In genomic region chr9:130842547-130842946, GRCh38 we compare ENCODE assay signal across 15 cellular contexts. TPM values are rescaled to one million over a fixed set of nuclear protein-coding genes. Genes with fewer than 3 reads are reported as not detected.
A peak's percentile ranks its signal among the peaks of the same experiment; 100 is the strongest.
DNase-seq lines count a peak whose midpoint lies in the region; ATAC-seq and TF ChIP-seq lines count a peak whose summit lies in the region.
"Had no signal": no experiment of that assay in that cellular context is flagged by ENCODE, and none has a peak within 500 bp of the region (broad histone marks: within the 10 kb centered on the region; RNA-seq: fewer than 3 reads in every experiment).

No MANE protein-coding gene starts in this region.

- H3K9me3 Mint-ChIP-seq in mesothelial cell of epicardium, result no peaks in the 10 kb centered on the region

- H3K4me3 ChIP-seq in Loucy (ENCODE audit: low read length, poor library complexity, severe bottlenecking) (no peak overlapping the region), stomach (no peak overlapping the region)

- H3K79me2 ChIP-seq in Loucy (ENCODE audit: insufficient read depth, low read length), result peaks cover 80% of the 10 kb centered on the region

- H3K9me3 ChIP-seq in Loucy (ENCODE audit: insufficient read depth, low read depth, low read length) (no peaks in the 10 kb centered on the region), stomach (no peaks in the 10 kb centered on the region)

- no peak for TF ChIP-seq EP300 in stomach (IDR thresholded peaks at IDR 0.05)

- H3K27ac ChIP-seq in caudate nucleus (ENCODE audit: low read depth, low read length) (peak overlapping the region; percentile 3), stomach (peak overlapping the region in 3 of 5 donors; percentile 53 to 92 (median 91))

- DNase-seq in caudate nucleus (lab: John Stamatoyannopoulos, UW), result peak in 1 of 61 donors; percentile 32
- no peak for DNase-seq in mesothelial cell of epicardium (ENCODE audit: low spot score in 2 of 2, unreplicated experiment in 2 of 2)
- no peak for DNase-seq in stomach
- DNase-seq in activated naive CD4-positive, alpha-beta T cell treated with Interleukin-2 at 50 U/mL for 16 hours, result no peak
- no peak for DNase-seq in SHP77 (lab: John Stamatoyannopoulos, UW)
- DNase-seq in 8988T, result no peak
- DNase-seq: activated gamma-delta T cell treated with Interleukin-2 at 50 U/mL for 16 hours; foreskin fibroblast; NCI-H1105; right cardiac atrium; stimulated activated CD4-positive, alpha-beta T cell treated with anti-CD3 and anti-CD28 coated beads, Interleukin-4, amount 100 ng/mL, for 24 hours had no signal

- H4K20me1 ChIP-seq in Loucy (ENCODE audit: insufficient read depth, low read length, poor library complexity, severe bottlenecking), result peaks cover 16% of the 10 kb centered on the region

- no peak overlapping the region for H3K4me3 Mint-ChIP-seq in mesothelial cell of epicardium

- H3K4me1 ChIP-seq in Loucy (ENCODE audit: insufficient read depth, low read length, poor library complexity, severe bottlenecking) (peaks cover 22% of the 10 kb centered on the region), stomach (peaks cover 42 to 100% (median 89%) of the 10 kb centered on the region in 4 donors)

- no peak for TF ChIP-seq POLR2A in stomach (IDR thresholded peaks at IDR 0.05)

- H3K9me2 ChIP-seq in Loucy (replicated peaks; ENCODE audit: low read depth, low read length), result no peaks in the 10 kb centered on the region

- peaks cover 80% of the 10 kb centered on the region for H3K4me1 Mint-ChIP-seq in mesothelial cell of epicardium

- intact Hi-C loops in stomach (cut with DNase I; ENCODE audit: low total_unique reads), result no loop called here

- peak overlapping the region; percentile 23 for H3K4me2 ChIP-seq in Loucy (ENCODE audit: low read depth, low read length, poor library complexity, severe bottlenecking)

- no peak overlapping the region for H2AFZ ChIP-seq in Loucy (ENCODE audit: low read length)

- no peaks in the 10 kb centered on the region for H3F3A ChIP-seq in Loucy (ENCODE audit: low read depth)

- H3K27ac Mint-ChIP-seq in mesothelial cell of epicardium, result peak overlapping the region; percentile 88

- WGBS in stomach, 5 donors, result 85 to 90% (median 89%) methylated on average over 4 of the region's 4 CpGs

- H3K27me3 ChIP-seq in Loucy (ENCODE audit: insufficient read depth, low read length, poor library complexity, severe bottlenecking) (no peaks in the 10 kb centered on the region), stomach (no peaks in the 10 kb centered on the region)

- H3K27me3 Mint-ChIP-seq in mesothelial cell of epicardium (ENCODE audit: low read depth), result no peaks in the 10 kb centered on the region

- 0 out of 2 replicates have a peak, but pooled peaks cover 1% of the 10 kb centered on the region for H3K36me3 ChIP-seq in Loucy (ENCODE audit: insufficient read depth, low read length)
- no peaks in the 10 kb centered on the region for H3K36me3 ChIP-seq in stomach

- H3K36me3 Mint-ChIP-seq in mesothelial cell of epicardium, result no peaks in the 10 kb centered on the region

- H3K9ac ChIP-seq in Loucy (ENCODE audit: low read depth, low read length, poor library complexity, severe bottlenecking), result no peak overlapping the region

- TF ChIP-seq CTCF in Loucy (conservative IDR thresholded peaks at IDR 0.05; ENCODE audit: low read length) (no peak), mesothelial cell of epicardium (IDR thresholded peaks at IDR 0.05; ENCODE audit: unreplicated experiment) (no peak), stomach (IDR thresholded peaks at IDR 0.05) (no peak)

- no peak for ATAC-seq in HG03097 (IDR thresholded peaks at IDR 0.05; ENCODE audit: low FRiP score, unreplicated experiment)
- ATAC-seq: right cardiac atrium had no signal

RNA-seq across cellular contexts. Expression of gene ABL1, which starts 7.5 kb away (rescaled TPM):
- total RNA-seq in mesothelial cell of epicardium (112 to 118 TPM (median 117 TPM) in 3 replicates), stomach (10 to 100 TPM; 36.2 to 95.9 (median 61.4) TPM)
- 10 to 100 TPM; 19.0 to 34.2 (median 31.0) TPM for polyA plus RNA-seq in stomach

RNA-seq across cellular contexts. Expression of gene QRFP, which starts 54.1 kb away (rescaled TPM):
- not detected in 3 replicates for total RNA-seq in mesothelial cell of epicardium
- total RNA-seq in stomach, result not detected
- not detected for polyA plus RNA-seq in stomach
- total RNA-seq: activated CD8-positive, alpha-beta memory T cell treated with anti-CD3 and anti-CD28 coated beads for 36 hours; right cardiac atrium; SK-MEL-5 had no signal
